In genomic region chr10:21172774-21173432, GRCh38 we compare ENCODE assay signal across 8 cellular contexts.
DNase-seq lines count a peak whose midpoint lies in the region; ATAC-seq, FAIRE-seq and TF ChIP-seq lines count a peak whose summit lies in the region.

No MANE protein-coding gene starts in this region.

- ATAC-seq in Panc1 (peak; percentile 15; the same call in 1 of the 2 replicates), pancreas (peak; percentile 23 to 31 (median 28)), HG02571 (IDR thresholded peaks at IDR 0.05; ENCODE audit: unreplicated experiment) (no peak)
- ATAC-seq in natural killer cell treated with Interleukin-12 subunit alpha and Interleukin-12 subunit beta and Interleukin-15 and Interleukin-18, amount 100 ng/mL, for 72 hours: no peak

- peaks cover 34 to 38% of the 10 kb centered on the region in 2 donors for H3K27me3 Mint-ChIP-seq in natural killer cell treated with Interleukin-12 subunit alpha and Interleukin-12 subunit beta and Interleukin-15 and Interleukin-18, amount 100 ng/mL, for 72 hours

- TF ChIP-seq CTCF in Panc1 (IDR thresholded peaks at IDR 0.05) (no peak), pancreas (IDR thresholded peaks at IDR 0.05) (no peak)

- H3K9me3 ChIP-seq in Panc1 (ENCODE audit: control insufficient read depth, insufficient read depth, low read depth, low read length) (no peaks in the 10 kb centered on the region), pancreas (no peaks in the 10 kb centered on the region)

- in situ Hi-C loops in Panc1 (cut with HindIII; ENCODE audit: low pct_unique_long_range_greater_than_20kb, low sequenced_read_pairs): no loop called here

- H3K9me3 Mint-ChIP-seq in natural killer cell treated with Interleukin-12 subunit alpha and Interleukin-12 subunit beta and Interleukin-15 and Interleukin-18, amount 100 ng/mL, for 72 hours: no peaks in the 10 kb centered on the region

- H3K4me1 ChIP-seq in Panc1 (ENCODE audit: control insufficient read depth, insufficient read depth, low read length) (peaks cover 42% of the 10 kb centered on the region), pancreas (peaks cover 0 to 9% (median 4%) of the 10 kb centered on the region in 3 donors)

- peaks cover 0 to 6% of the 10 kb centered on the region in 2 donors for H3K4me1 Mint-ChIP-seq in natural killer cell treated with Interleukin-12 subunit alpha and Interleukin-12 subunit beta and Interleukin-15 and Interleukin-18, amount 100 ng/mL, for 72 hours (ENCODE audit: low read depth in 2 of 2)

- H3K27me3 ChIP-seq in Panc1 (ENCODE audit: control insufficient read depth, insufficient read depth, low read length): no peaks in the 10 kb centered on the region
- H3K27me3 ChIP-seq in pancreas: no peaks in the 10 kb centered on the region

- no TSS peak for BruUV-seq in Panc1 (replicated peaks; lab: Mats Ljungman, UMichigan)

- peaks cover 7% of the 10 kb centered on the region for H3K36me3 Mint-ChIP-seq in natural killer cell treated with Interleukin-12 subunit alpha and Interleukin-12 subunit beta and Interleukin-15 and Interleukin-18, amount 100 ng/mL, for 72 hours

- POLR2A ChIA-PET in Panc1 (lab: Charles Lee): interaction anchor here (0.6 to 0.9 kb wide), 2 partner anchors 29 to 95 kb away, joined by 3 to 6 read pairs; no protein-coding TSS in a partner anchor

- peak overlapping the region; percentile 69 to 78 for H3K4me3 ChIP-seq in Panc1 (ENCODE audit: low read depth in 2 of 2, low read length in 2 of 2)
- peak overlapping the region; percentile 46 to 81 (median 77) for H3K4me3 ChIP-seq in pancreas

- FAIRE-seq in frontal cortex (lab: Jason Lieb, UNC): no peak
- FAIRE-seq in pancreas (lab: Jason Lieb, UNC): no peak

- intact Hi-C loops in Panc1 (cut with micrococcal nuclease; ENCODE audit: unreplicated experiment): loop anchor here (5.0 to 10.0 kb wide), 3 partner anchors 92 to 352 kb away; partner anchors contain the start of gene SKIDA1
- intact Hi-C loops in pancreas (cut with DNase I): no loop called here

- peak; percentile 90 for DNase-seq in DMS53 (lab: John Stamatoyannopoulos, UW)
- no peak for DNase-seq in Panc1 (ENCODE audit: low read depth, low spot score)
- DNase-seq in frontal cortex (ENCODE audit: low spot score in 2 of 2): peak; percentile 34 to 36
- DNase-seq in pancreas: peak; percentile 28 to 83 (median 54)
- no peak for DNase-seq in superior temporal gyrus (ENCODE audit: extremely low spot score)
- no peak for DNase-seq in NCI-H510A (lab: John Stamatoyannopoulos, UW)
- DNase-seq in natural killer cell treated with Interleukin-12 subunit alpha and Interleukin-12 subunit beta and Interleukin-15 and Interleukin-18, amount 100 ng/mL, for 72 hours (ENCODE audit: low spot score): no peak

- 2% methylated on average over 23 to 36 of the region's 36 CpGs for WGBS in pancreas, 2 donors

- CTCF ChIA-PET in Panc1 (lab: Charles Lee): interaction anchor here (0.6 to 0.7 kb wide), 2 partner anchors 106 to 224 kb away, joined by 3 to 6 read pairs; no protein-coding TSS in a partner anchor

- H3K4me3 Mint-ChIP-seq in natural killer cell treated with Interleukin-12 subunit alpha and Interleukin-12 subunit beta and Interleukin-15 and Interleukin-18, amount 100 ng/mL, for 72 hours: no peak overlapping the region

- H3K27ac Mint-ChIP-seq in natural killer cell treated with Interleukin-12 subunit alpha and Interleukin-12 subunit beta and Interleukin-15 and Interleukin-18, amount 100 ng/mL, for 72 hours: no peak overlapping the region

- H3K36me3 ChIP-seq in Panc1 (ENCODE audit: control insufficient read depth, insufficient read depth, low read length) (peaks cover 2% of the 10 kb centered on the region), pancreas (no peaks in the 10 kb centered on the region)

- H3K27ac ChIP-seq in Panc1 (ENCODE audit: low read length): peak overlapping the region; percentile 74
- H3K27ac ChIP-seq in pancreas: peak overlapping the region; percentile 87 to 94 (median 90)

Comparison
In these comparisons a context has a peak if more than half of its experiments do, and no peak if none do; other contexts are left out.
1. DNase-seq: peak in DMS53 (single experiment), frontal cortex (2 of 2) and pancreas (6 of 6); none in Panc1 (single experiment), superior temporal gyrus (single experiment), NCI-H510A (single experiment) and natural killer cell treated with Interleukin-12 subunit alpha and Interleukin-12 subunit beta and Interleukin-15 and Interleukin-18, amount 100 ng/mL, for 72 hours (single experiment).
2. ATAC-seq: peak in Panc1 (single experiment) and pancreas (4 of 4); none in HG02571 (single experiment) and natural killer cell treated with Interleukin-12 subunit alpha and Interleukin-12 subunit beta and Interleukin-15 and Interleukin-18, amount 100 ng/mL, for 72 hours (0 of 2).